6 cellular contexts compared by ENCODE assay signal in genomic region chr11:78735711-78736110, GRCh38.
"Had no signal": no experiment of that assay in that cellular context is flagged by ENCODE, and none has a peak within 500 bp of the region (broad histone marks: within the 10 kb centered on the region; RNA-seq: fewer than 3 reads in every experiment).

No MANE protein-coding gene starts in this region.

- ATAC-seq: HepG2, K562 had no signal

- H3K27ac ChIP-seq: HL-60 had no signal

- H3K27ac Mint-ChIP-seq: IgD-negative memory B cell had no signal

- H3K27me3 Mint-ChIP-seq: IgD-negative memory B cell had no signal

- H3K4me1 Mint-ChIP-seq: IgD-negative memory B cell had no signal

- DNase-seq: IMR-90, KBM-7 had no signal

- H3K4me3 Mint-ChIP-seq: IgD-negative memory B cell had no signal

- H3K4me3 ChIP-seq: K562 had no signal
